22 cellular contexts compared by ENCODE assay signal in genomic region chr4:123113193-123113592, GRCh38.
"Had no signal": no experiment of that assay in that cellular context is flagged by ENCODE, and none has a peak within 500 bp of the region (broad histone marks: within the 10 kb centered on the region; RNA-seq: fewer than 3 reads in every experiment).

No MANE protein-coding gene starts in this region.

- H3K4me1 ChIP-seq: left lung had no signal

- H3K27me3 ChIP-seq: gastroesophageal sphincter, left lung, pancreas, tibial nerve had no signal

- H3K27ac ChIP-seq: epithelial cell of prostate, left lung, pancreas, psoas muscle, tibial nerve had no signal

- H3K4me3 ChIP-seq: gastroesophageal sphincter, left lung, pancreas, psoas muscle, tibial nerve had no signal

- H3K9me3 ChIP-seq: gastroesophageal sphincter, left lung, pancreas, psoas muscle had no signal

- H3K36me3 ChIP-seq: gastroesophageal sphincter, pancreas had no signal

- ATAC-seq: activated CD8-positive, alpha-beta T cell treated with anti-CD3 and anti-CD28 coated beads for 36 hours; activated naive CD8-positive, alpha-beta T cell treated with anti-CD3 and anti-CD28 coated beads, Interleukin-2, amount 50 U/mL, for 24 hours; activated T-cell treated with anti-CD3 and anti-CD28 coated beads, Interleukin-2, amount 50 U/mL, for 4 hours; activated T-helper 17 cell treated with anti-CD3 and anti-CD28 coated beads, Interleukin-2, amount 50 U/mL, for 72 hours; gastroesophageal sphincter; left lung; naive thymus-derived CD4-positive, alpha-beta T cell; pancreas; psoas muscle had no signal

- DNase-seq: activated B cell treated with CpG ODN at 0.5 μM for 24 hours; activated CD4-positive, alpha-beta T cell treated with anti-CD3 and anti-CD28 coated beads, Interleukin-2, amount 50 U/mL, for 1 hour; activated CD8-positive, alpha-beta T cell treated with anti-CD3 and anti-CD28 coated beads for 36 hours; activated gamma-delta T cell treated with Interleukin-2 at 50 U/mL for 16 hours; activated naive CD8-positive, alpha-beta T cell treated with anti-CD3 and anti-CD28 coated beads, Interleukin-2, amount 50 U/mL, for 24 hours; activated T-cell treated with anti-CD3 and anti-CD28 coated beads, Interleukin-2, amount 50 U/mL, for 4 hours; anterior cingulate cortex; dermis blood vessel endothelial cell; effector CD4-positive, alpha-beta T cell; kidney glomerular epithelial cell; left lung; naive thymus-derived CD4-positive, alpha-beta T cell; nucleus accumbens; pancreas; psoas muscle; stimulated activated CD4-positive, alpha-beta T cell treated with anti-CD3 and anti-CD28 coated beads, Interleukin-2, amount 100 ng/mL, for 48 hours; stimulated activated naive CD4-positive, alpha-beta T cell treated with Interleukin-2 at 50 U/mL for 16 hours; T-helper 2 cell had no signal
